ENCODE assay signal across 11 cellular contexts in the genomic region with DNA sequence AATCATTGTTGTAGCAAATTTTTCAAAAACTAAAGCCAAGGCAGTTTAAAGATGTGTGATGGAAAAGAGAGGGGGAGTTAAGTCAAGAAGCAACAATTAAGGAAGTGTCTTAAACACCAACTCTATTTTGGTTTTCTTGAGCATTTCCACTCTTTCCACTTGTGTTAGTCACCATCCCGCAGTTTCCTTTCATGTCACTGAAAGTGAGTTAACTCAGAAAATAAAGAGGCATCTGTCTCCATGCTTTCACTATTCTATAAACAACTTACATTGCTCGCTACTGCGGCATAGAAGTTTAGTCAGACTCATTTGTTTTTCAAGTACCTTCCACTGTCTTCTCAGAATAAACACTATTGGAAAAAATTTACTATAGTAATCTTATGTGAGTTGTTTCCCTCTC.
DNase-seq lines count a peak whose midpoint lies in the region; ATAC-seq, FAIRE-seq and TF ChIP-seq lines count a peak whose summit lies in the region.
"Had no signal": no experiment of that assay in that cellular context is flagged by ENCODE, and none has a peak within 500 bp of the region (broad histone marks: within the 10 kb centered on the region; RNA-seq: fewer than 3 reads in every experiment).

No MANE protein-coding gene starts in this region.

- H3K4me2 ChIP-seq in endothelial cell of umbilical vein (ENCODE audit: insufficient read depth, low read length), result no peak overlapping the region

- no peaks in the 10 kb centered on the region for H3K9me3 ChIP-seq in endothelial cell of umbilical vein (replicated peaks; ENCODE audit: control insufficient read depth, insufficient read depth, low read length)
- H3K9me3 ChIP-seq: tibial artery had no signal

- BruUV-seq in endothelial cell of umbilical vein (replicated peaks; lab: Mats Ljungman, UMichigan), result no TSS peak

- TF ChIP-seq CTCF in endothelial cell of umbilical vein (IDR thresholded peaks at IDR 0.05; ENCODE audit: extremely low read depth in 1 of 2, insufficient read depth in 1 of 2, low read depth in 1 of 2, low read length in 2 of 2), result no peak
- TF ChIP-seq CTCF in GM13976 (IDR thresholded peaks at IDR 0.05; ENCODE audit: borderline replicate concordance, control extremely low read depth, extremely low read depth, insufficient read depth, missing control alignments), result no peak

- H3K4me1 ChIP-seq in endothelial cell of umbilical vein (ENCODE audit: control insufficient read depth, extremely low read depth, insufficient read depth, low read length), result no peaks in the 10 kb centered on the region
- H3K4me1 ChIP-seq: tibial artery had no signal

- no peak overlapping the region for H2AFZ ChIP-seq in endothelial cell of umbilical vein (ENCODE audit: low read depth, low read length)

- H3K36me3 ChIP-seq in endothelial cell of umbilical vein (ENCODE audit: control insufficient read depth in 2 of 2, extremely low read depth in 1 of 2, insufficient read depth in 2 of 2, low read length in 2 of 2), result no peaks in the 10 kb centered on the region
- H3K36me3 ChIP-seq: tibial artery had no signal

- H3K79me2 ChIP-seq in endothelial cell of umbilical vein (ENCODE audit: control insufficient read depth, insufficient read depth, low read length), result no peaks in the 10 kb centered on the region

- peak; percentile 53 for ATAC-seq in GM21423 (IDR thresholded peaks at IDR 0.05; ENCODE audit: unreplicated experiment)
- no peak for ATAC-seq in GM18517 (IDR thresholded peaks at IDR 0.05; ENCODE audit: unreplicated experiment)

- intact Hi-C loops in endothelial cell of umbilical vein (cut with micrococcal nuclease), result no loop called here

- H3K27me3 ChIP-seq in endothelial cell of umbilical vein (ENCODE audit: control insufficient read depth in 2 of 2, insufficient read depth in 2 of 2, low read length in 2 of 2), result no peaks in the 10 kb centered on the region

- POLR2A ChIA-PET in endothelial cell of umbilical vein (lab: Charles Lee), result no interaction called here

- H3K9ac ChIP-seq in endothelial cell of umbilical vein (replicated peaks; ENCODE audit: extremely low read depth, insufficient read depth, low read length), result no peak overlapping the region

- CTCF ChIA-PET in endothelial cell of umbilical vein (lab: Charles Lee), result no interaction called here

- no peaks in the 10 kb centered on the region for H4K20me1 ChIP-seq in endothelial cell of umbilical vein (replicated peaks; ENCODE audit: control insufficient read depth, extremely low read depth, insufficient read depth, low read length)

- dilution Hi-C loops in endothelial cell of umbilical vein (cut with MboI; ENCODE audit: extremely low pct_ligation_motif_present, low sequenced_read_pairs), result no loop called here

- peak; percentile 20 for DNase-seq in CD1c-positive myeloid dendritic cell (ENCODE audit: extremely low spot score)
- peak; percentile 50 for DNase-seq in M059J (ENCODE audit: low read depth)
- DNase-seq in endothelial cell of umbilical vein (ENCODE audit: low read depth, low spot score), result peak; percentile 3
- DNase-seq in GM13976 (ENCODE audit: low spot score), result no peak
- no peak for DNase-seq in NCI-H1092 treated with DMSO at 0.1 percent for 48 hours (lab: John Stamatoyannopoulos, UW)
- DNase-seq in COLO668 (lab: John Stamatoyannopoulos, UW; ENCODE audit: unreplicated experiment), result no peak
- DNase-seq: activated effector memory CD4-positive, alpha-beta T cell treated with Interleukin-2 at 50 U/mL for 16 hours; mesendoderm; tibial artery had no signal

- no peak overlapping the region for H3K4me3 ChIP-seq in endothelial cell of umbilical vein (replicated peaks in 1 of 3; ENCODE audit: insufficient read depth in 1 of 3, low read depth in 1 of 3, low read length in 3 of 3)
- H3K4me3 ChIP-seq: tibial artery had no signal

- no peaks in the 10 kb centered on the region for H3K9me1 ChIP-seq in endothelial cell of umbilical vein (replicated peaks; ENCODE audit: control insufficient read depth, extremely low read depth, insufficient read depth, low read length)

- in situ Hi-C loops in GM13976 (cut with MboI; ENCODE audit: low sequenced_read_pairs, unreplicated experiment), result no loop called here

- TF ChIP-seq POLR2A in endothelial cell of umbilical vein (IDR thresholded peaks at IDR 0.05; ENCODE audit: low read depth, low read length), result no peak

- FAIRE-seq in endothelial cell of umbilical vein (lab: Jason Lieb, UNC), result no peak

- no peak overlapping the region for H3K27ac ChIP-seq in endothelial cell of umbilical vein (ENCODE audit: insufficient read depth, low read depth, low read length)
- H3K27ac ChIP-seq: tibial artery had no signal

TF ChIP-seq in endothelial cell of umbilical vein, 7 proteins besides CTCF, POLR2A, EP300 and RAD21:
- TF ChIP-seq MYC (IDR thresholded peaks at IDR 0.05; ENCODE audit: low read depth, low read length) (no peak), FOS (IDR thresholded peaks at IDR 0.05; ENCODE audit: borderline replicate concordance, insufficient read depth, low read length) (peak; percentile 55)

Comparison
In these comparisons a context has a peak if more than half of its experiments do, and no peak if none do; other contexts are left out.
1. DNase-seq: peak in CD1c-positive myeloid dendritic cell (single experiment), M059J (single experiment) and endothelial cell of umbilical vein (single experiment); none in GM13976 (single experiment), NCI-H1092 treated with DMSO at 0.1 percent for 48 hours (single experiment) and COLO668 (single experiment).